ENCODE assay signal across 8 cellular contexts in genomic region chr19:48842744-48843162, GRCh38. TPM values are rescaled to one million over a fixed set of nuclear protein-coding genes. Genes with fewer than 3 reads are reported as not detected.
DNase-seq lines count a peak whose midpoint lies in the region; ATAC-seq and TF ChIP-seq lines count a peak whose summit lies in the region.

No MANE protein-coding gene starts in this region.

- intact Hi-C loops in right cardiac atrium (cut with DNase I) (loop anchor here in 2 of 4 donors (2.0 to 5.0 kb wide), 2 partner anchors 54 to 55 kb away; no protein-coding TSS in a partner anchor), gastrocnemius medialis (cut with DNase I; ENCODE audit: low total_unique reads) (loop anchor here (1.0 to 10.0 kb wide), 3 partner anchors 54 to 196 kb away; partner anchors contain the start of genes CA11 and NTN5)

- H3K4me2 ChIP-seq in DOHH2 (ENCODE audit: low read length), result no peak overlapping the region
- H3K4me2 ChIP-seq in Karpas-422 (ENCODE audit: low read depth, low read length, poor library complexity, severe bottlenecking), result no peak overlapping the region

- H3K79me2 ChIP-seq in DOHH2 (ENCODE audit: control insufficient read depth, low read length) (no peaks in the 10 kb centered on the region), Karpas-422 (ENCODE audit: low read length) (no peaks in the 10 kb centered on the region)

- 43% methylated on average over 2 of the region's 2 CpGs for WGBS in right cardiac atrium

- H4K20me1 ChIP-seq in DOHH2 (ENCODE audit: control insufficient read depth, insufficient read depth, low read depth, low read length) (no peaks in the 10 kb centered on the region), Karpas-422 (ENCODE audit: insufficient read depth, low read depth, low read length) (no peaks in the 10 kb centered on the region)

- H3K4me3 ChIP-seq in DOHH2 (ENCODE audit: low read length) (no peak overlapping the region), Karpas-422 (ENCODE audit: low read length) (no peak overlapping the region), SJCRH30 (no peak overlapping the region), right cardiac atrium (ENCODE audit: low read length) (no peak overlapping the region), gastrocnemius medialis (no peak overlapping the region)

- H3K27me3 ChIP-seq in DOHH2 (ENCODE audit: control insufficient read depth, low read length) (no peaks in the 10 kb centered on the region), Karpas-422 (ENCODE audit: low read length) (no peaks in the 10 kb centered on the region), SJCRH30 (no peaks in the 10 kb centered on the region), right cardiac atrium (ENCODE audit: control insufficient read depth, insufficient read depth) (no peaks in the 10 kb centered on the region), gastrocnemius medialis (no peaks in the 10 kb centered on the region)

- no peaks in the 10 kb centered on the region for H3K9me3 ChIP-seq in DOHH2 (ENCODE audit: control insufficient read depth, insufficient read depth, low read length)
- H3K9me3 ChIP-seq in Karpas-422 (ENCODE audit: low read length), result no peaks in the 10 kb centered on the region
- H3K9me3 ChIP-seq in SJCRH30 (replicated peaks), result no peaks in the 10 kb centered on the region
- H3K9me3 ChIP-seq in right cardiac atrium (ENCODE audit: control insufficient read depth, low read length), result no peaks in the 10 kb centered on the region
- no peaks in the 10 kb centered on the region for H3K9me3 ChIP-seq in gastrocnemius medialis

- H3K36me3 ChIP-seq in DOHH2 (ENCODE audit: control insufficient read depth, low read length) (no peaks in the 10 kb centered on the region), Karpas-422 (ENCODE audit: insufficient read depth, low read length) (no peaks in the 10 kb centered on the region), SJCRH30 (peaks cover 22% of the 10 kb centered on the region), gastrocnemius medialis (peaks cover 0 to 4% of the 10 kb centered on the region in 2 donors)

- no peak overlapping the region for H3K27ac ChIP-seq in DOHH2 (ENCODE audit: low read depth, low read length)
- H3K27ac ChIP-seq in Karpas-422 (ENCODE audit: low read length), result no peak overlapping the region
- H3K27ac ChIP-seq in SJCRH30, result no peak overlapping the region
- H3K27ac ChIP-seq in right cardiac atrium (ENCODE audit: low read length), result no peak overlapping the region
- H3K27ac ChIP-seq in gastrocnemius medialis, result no peak overlapping the region

- no peak overlapping the region for H2AFZ ChIP-seq in Karpas-422 (ENCODE audit: low read length)

- ATAC-seq in right cardiac atrium (peak; percentile 46 to 57), gastrocnemius medialis (peak; percentile 43 to 75), GM21529 (IDR thresholded peaks at IDR 0.05; ENCODE audit: unreplicated experiment) (no peak), GM19328 (IDR thresholded peaks at IDR 0.05; ENCODE audit: unreplicated experiment) (no peak)

- peaks cover 7% of the 10 kb centered on the region for H3F3A ChIP-seq in DOHH2 (ENCODE audit: control insufficient read depth, insufficient read depth)

- in situ Hi-C loops in gastrocnemius medialis (cut with MboI; ENCODE audit: low sequenced_read_pairs in 4 of 4), result loop anchor here (5.0 to 10.0 kb wide), 3 partner anchors 50 to 195 kb away; partner anchors contain the start of genes CA11 (in 1 of the 4) and NTN5 (in 1 of the 4)

- H3K9me2 ChIP-seq in DOHH2 (replicated peaks; ENCODE audit: control insufficient read depth, low read length) (no peaks in the 10 kb centered on the region), Karpas-422 (replicated peaks; ENCODE audit: insufficient read depth, low read length) (no peaks in the 10 kb centered on the region)

- no peaks in the 10 kb centered on the region for H3K4me1 ChIP-seq in DOHH2 (ENCODE audit: control insufficient read depth, low read length)
- no peaks in the 10 kb centered on the region for H3K4me1 ChIP-seq in Karpas-422 (ENCODE audit: low read length)
- no peaks in the 10 kb centered on the region for H3K4me1 ChIP-seq in SJCRH30
- H3K4me1 ChIP-seq in right cardiac atrium (ENCODE audit: control insufficient read depth, insufficient read depth, low read length), result no peaks in the 10 kb centered on the region
- no peaks in the 10 kb centered on the region for H3K4me1 ChIP-seq in gastrocnemius medialis

- no peak overlapping the region for H3K9ac ChIP-seq in Karpas-422 (ENCODE audit: low read length)

- no peak for TF ChIP-seq POLR2A in gastrocnemius medialis (IDR thresholded peaks at IDR 0.05)

- TF ChIP-seq CTCF in DOHH2 (IDR thresholded peaks at IDR 0.05; ENCODE audit: low read depth, low read length, poor library complexity, severe bottlenecking) (peak; percentile 97), gastrocnemius medialis (IDR thresholded peaks at IDR 0.05 in 4 of 5, conservative IDR thresholded peaks at IDR 0.05 in 1 of 5) (peak; percentile 70 to 93 (median 86))

- DNase-seq in Karpas-422 (peak; percentile 91), SJCRH30 (peak; percentile 69 to 86), amygdala (lab: John Stamatoyannopoulos, UW) (peak in 33 of 56 donors; percentile 2 to 62 (median 13)), right cardiac atrium (no peak), gastrocnemius medialis (peak in 1 of 2 donors; percentile 27)

RNA-seq across cellular contexts. Expression of gene HSD17B14, which starts 6.5 kb away (rescaled TPM):
- total RNA-seq in Karpas-422 (2014; rRNA removed; shearing (Covaris generic); ENCODE audit: low replicate concordance), result 1.0 and 1.9 TPM in 2 replicates
- total RNA-seq in SJCRH30 (2014; rRNA removed; shearing (Covaris generic)), result not detected in 2 replicates
- total RNA-seq in right cardiac atrium (1 to 10 TPM; 4.0 to 7.6 (median 5.5) TPM), gastrocnemius medialis (1 to 10 TPM in 3 of 4 donors, not detected in 1; 1.2 to 1.9 (median 1.7) TPM)
- 4.0 TPM for polyA plus RNA-seq in right cardiac atrium

RNA-seq across cellular contexts. Expression of gene PLEKHA4, which starts 25.7 kb away (rescaled TPM):
- total RNA-seq in Karpas-422 (2014; rRNA removed; shearing (Covaris generic); ENCODE audit: low replicate concordance), result not detected in 2 replicates
- 19.3 and 26.6 TPM in 2 replicates for total RNA-seq in SJCRH30 (2014; rRNA removed; shearing (Covaris generic))
- total RNA-seq in right cardiac atrium (10 to 100 TPM; 37.4 to 50.2 (median 44.0) TPM), gastrocnemius medialis (1 to 10 TPM; 3.4 to 9.7 (median 6.3) TPM)
- polyA plus RNA-seq in right cardiac atrium, result 32.0 TPM

RNA-seq across cellular contexts. Expression of gene PPP1R15A, which starts 29.5 kb away (rescaled TPM):
- total RNA-seq in Karpas-422 (2014; rRNA removed; shearing (Covaris generic); ENCODE audit: low replicate concordance), result 22.6 and 31.3 TPM in 2 replicates
- total RNA-seq in SJCRH30 (2014; rRNA removed; shearing (Covaris generic)), result 11.1 and 12.5 TPM in 2 replicates
- total RNA-seq in right cardiac atrium (10 to 100 TPM; 60.8 to 80.2 (median 70.9) TPM), gastrocnemius medialis (10 to 100 TPM; 28.7 to 73.9 (median 39.8) TPM)
- polyA plus RNA-seq in right cardiac atrium, result 156 TPM

RNA-seq across cellular contexts. Expression of gene BCAT2, which starts 31.9 kb away (rescaled TPM):
- 45.9 and 74.6 TPM in 2 replicates for total RNA-seq in Karpas-422 (2014; rRNA removed; shearing (Covaris generic); ENCODE audit: low replicate concordance)
- 31.7 and 36.0 TPM in 2 replicates for total RNA-seq in SJCRH30 (2014; rRNA removed; shearing (Covaris generic))
- total RNA-seq in right cardiac atrium (10 to 100 TPM; 24.6 to 46.7 (median 37.9) TPM), gastrocnemius medialis (10 to 100 TPM; 28.0 to 56.6 (median 43.8) TPM)
- polyA plus RNA-seq in right cardiac atrium, result 39.7 TPM

RNA-seq across cellular contexts. Expression of gene TULP2, which starts 55.8 kb away (rescaled TPM):
- total RNA-seq in Karpas-422 (2014; rRNA removed; shearing (Covaris generic); ENCODE audit: low replicate concordance), result not detected in 2 replicates
- total RNA-seq in SJCRH30 (2014; rRNA removed; shearing (Covaris generic)), result not detected in 2 replicates
- total RNA-seq in right cardiac atrium (1 to 10 TPM in 1 of 4 donors, under 1 TPM in 2, not detected in 1; 0.40 to 1.4 (median 0.46) TPM), gastrocnemius medialis (not detected)
- polyA plus RNA-seq in right cardiac atrium, result 0.07 TPM

Comparison
In these comparisons a context has a peak if more than half of its experiments do, and no peak if none do; other contexts are left out.
1. DNase-seq: peak in Karpas-422 (single experiment), SJCRH30 (2 of 2) and amygdala (33 of 56); none in right cardiac atrium (0 of 3).
2. ATAC-seq: peak in right cardiac atrium (2 of 2) and gastrocnemius medialis (2 of 2); none in GM21529 (single experiment) and GM19328 (single experiment).